Comparison of ENCODE assay signal across 21 cellular contexts in genomic region chr12:112340983-112341840, GRCh38. TPM values are rescaled to one million over a fixed set of nuclear protein-coding genes. Genes with fewer than 3 reads are reported as not detected.
DNase-seq lines count a peak whose midpoint lies in the region; ATAC-seq, FAIRE-seq and TF ChIP-seq lines count a peak whose summit lies in the region.
"Had no signal": no experiment of that assay in that cellular context is flagged by ENCODE, and none has a peak within 500 bp of the region (broad histone marks: within the 10 kb centered on the region; RNA-seq: fewer than 3 reads in every experiment).

No MANE protein-coding gene starts in this region.

- H4K20me1 ChIP-seq in HepG2 (ENCODE audit: insufficient read depth, low read length) = no peaks in the 10 kb centered on the region

- H3K4me3 ChIP-seq in right lobe of liver (no peak overlapping the region), HepG2 (replicated peaks in 1 of 3; ENCODE audit: insufficient read depth in 1 of 3, low read depth in 2 of 3, low read length in 3 of 3) (no peak overlapping the region), breast epithelium (no peak overlapping the region)
- H3K4me3 ChIP-seq: transverse colon had no signal

- H3K9ac ChIP-seq in HepG2 (ENCODE audit: insufficient read depth, low read depth, low read length) = no peak overlapping the region

- TF ChIP-seq CTCF in right lobe of liver (IDR thresholded peaks at IDR 0.05) = no peak
- no peak for TF ChIP-seq CTCF in HepG2 (CRISPR knock-in tag; IDR thresholded peaks at IDR 0.05)
- no peak for TF ChIP-seq CTCF in breast epithelium (IDR thresholded peaks at IDR 0.05)

- peaks cover 5% of the 10 kb centered on the region for H3K79me2 ChIP-seq in HepG2 (ENCODE audit: insufficient read depth, low read length)

- H3K4me3 Mint-ChIP-seq in stimulated activated naive CD8-positive, alpha-beta T cell treated with anti-CD3 and anti-CD28 coated beads, Interleukin-15, amount 100 ng/mL, for 72 hours = no peak overlapping the region
- H3K4me3 Mint-ChIP-seq: activated CD8-positive, alpha-beta T cell treated with anti-CD3 and anti-CD28 coated beads for 36 hours; CD4-positive, alpha-beta T cell had no signal

- H3K9me3 Mint-ChIP-seq in stimulated activated naive CD8-positive, alpha-beta T cell treated with anti-CD3 and anti-CD28 coated beads, Interleukin-15, amount 100 ng/mL, for 72 hours = no peaks in the 10 kb centered on the region
- H3K9me3 Mint-ChIP-seq: activated CD8-positive, alpha-beta T cell treated with anti-CD3 and anti-CD28 coated beads for 36 hours; activated T-helper 2 cell treated with anti-CD3 and anti-CD28 coated beads, Interferon-gamma antibody, Interleukin-2, Interleukin-4, amounts not matched to agents 10 μg/mL and 5 μg/mL and 100 μg/mL, durations not matched to agents 14 hours and 24 hours and 36 hours; CD4-positive, alpha-beta T cell had no signal

- no peak overlapping the region for H2AFZ ChIP-seq in HepG2 (ENCODE audit: low read length)

- TF ChIP-seq EP300 in HepG2 (IDR thresholded peaks at IDR 0.05; ENCODE audit: low read depth in 2 of 2, low read length in 2 of 2) (no peak), HepG2 (CRISPR knock-in tag; IDR thresholded peaks at IDR 0.05; ENCODE audit: borderline replicate concordance) (no peak)

- no TSS peak for BruUV-seq in HepG2 (replicated peaks; lab: Mats Ljungman, UMichigan)

- H3K36me3 ChIP-seq in right lobe of liver (no peaks in the 10 kb centered on the region), HepG2 (replicated peaks in 1 of 2; ENCODE audit: control insufficient read depth in 1 of 2, insufficient read depth in 2 of 2, low read length in 2 of 2) (no peaks in the 10 kb centered on the region), breast epithelium (no peaks in the 10 kb centered on the region)
- H3K36me3 ChIP-seq: transverse colon had no signal

- H3K27ac ChIP-seq in right lobe of liver = no peak overlapping the region
- H3K27ac ChIP-seq in HepG2 (ENCODE audit: extremely low read length, insufficient read depth, low read length) = no peak overlapping the region
- no peak overlapping the region for H3K27ac ChIP-seq in breast epithelium
- H3K27ac ChIP-seq: epithelial cell of prostate, transverse colon had no signal

- H3K27me3 ChIP-seq in right lobe of liver (no peaks in the 10 kb centered on the region), HepG2 (ENCODE audit: control insufficient read depth in 1 of 2, insufficient read depth in 2 of 2, low read length in 2 of 2) (no peaks in the 10 kb centered on the region), breast epithelium (no peaks in the 10 kb centered on the region)
- H3K27me3 ChIP-seq: transverse colon had no signal

- DNase-seq in right lobe of liver = no peak
- no peak for DNase-seq in HepG2 (ENCODE audit: low spot score)
- peak; percentile 49 for DNase-seq in NCI-H774 (lab: John Stamatoyannopoulos, UW)
- DNase-seq in inferior parietal cortex (ENCODE audit: extremely low spot score) = peak; percentile 40
- DNase-seq in GM03348 (ENCODE audit: low spot score) = no peak
- no peak for DNase-seq in breast epithelium (ENCODE audit: low spot score in 2 of 2)
- no peak for DNase-seq in cerebellum (ENCODE audit: low spot score)
- no peak for DNase-seq in stimulated activated naive CD8-positive, alpha-beta T cell treated with anti-CD3 and anti-CD28 coated beads, Interleukin-15, amount 100 ng/mL, for 72 hours
- DNase-seq: activated CD8-positive, alpha-beta T cell treated with anti-CD3 and anti-CD28 coated beads for 36 hours; amniotic stem cell; CD4-positive, alpha-beta T cell; NCI-H226; stimulated activated CD4-positive, alpha-beta T cell treated with anti-CD3 and anti-CD28 coated beads, Interleukin-2, amount 100 ng/mL, for 48 hours; SW 1271; transverse colon had no signal

- H3K4me1 ChIP-seq in right lobe of liver = peaks cover 0 to 9% (median 4%) of the 10 kb centered on the region in 4 donors
- peaks cover 7% of the 10 kb centered on the region for H3K4me1 ChIP-seq in HepG2 (ENCODE audit: insufficient read depth, low read length)
- no peaks in the 10 kb centered on the region for H3K4me1 ChIP-seq in breast epithelium

- H3K27me3 Mint-ChIP-seq in stimulated activated naive CD8-positive, alpha-beta T cell treated with anti-CD3 and anti-CD28 coated beads, Interleukin-15, amount 100 ng/mL, for 72 hours = no peaks in the 10 kb centered on the region
- H3K27me3 Mint-ChIP-seq: activated CD8-positive, alpha-beta T cell treated with anti-CD3 and anti-CD28 coated beads for 36 hours; CD4-positive, alpha-beta T cell had no signal

- intact Hi-C loops in right lobe of liver (cut with DNase I) = no loop called here
- intact Hi-C loops in HepG2 (cut with micrococcal nuclease; ENCODE audit: unreplicated experiment) = no loop called here
- intact Hi-C loops in breast epithelium (cut with DNase I; ENCODE audit: low total_unique reads) = loop anchor here (5.0 kb wide), 1 partner anchor 36 kb away; no protein-coding TSS in a partner anchor

- no peak overlapping the region for H3K4me2 ChIP-seq in HepG2 (ENCODE audit: low read depth, low read length)

- ATAC-seq in right lobe of liver (peak; percentile 41 to 60 (median 50)), HepG2 (no peak)
- no peak for ATAC-seq in stimulated activated naive CD8-positive, alpha-beta T cell treated with anti-CD3 and anti-CD28 coated beads, Interleukin-15, amount 100 ng/mL, for 72 hours
- ATAC-seq: activated CD8-positive, alpha-beta T cell treated with anti-CD3 and anti-CD28 coated beads for 36 hours had no signal

- CTCF ChIA-PET in HepG2 (lab: Yijun Ruan, JAX; ENCODE audit: low intra/inter-chr PET ratio, low total read pairs) = no interaction called here

- H3K4me1 Mint-ChIP-seq in stimulated activated naive CD8-positive, alpha-beta T cell treated with anti-CD3 and anti-CD28 coated beads, Interleukin-15, amount 100 ng/mL, for 72 hours = peaks cover 37% of the 10 kb centered on the region

- no peak for TF ChIP-seq POLR2A in right lobe of liver (IDR thresholded peaks at IDR 0.05)
- TF ChIP-seq POLR2A in HepG2 (IDR thresholded peaks at IDR 0.05; ENCODE audit: insufficient read depth in 1 of 2, low read depth in 2 of 2, low read length in 2 of 2) = no peak
- no peak for TF ChIP-seq POLR2A in breast epithelium (IDR thresholded peaks at IDR 0.05)

- in situ Hi-C loops in HepG2 (cut with HindIII; ENCODE audit: extremely low pct_ligation_motif_present, low pct_unique_long_range_greater_than_20kb) = no loop called here

- no peak overlapping the region for H3K27ac Mint-ChIP-seq in stimulated activated naive CD8-positive, alpha-beta T cell treated with anti-CD3 and anti-CD28 coated beads, Interleukin-15, amount 100 ng/mL, for 72 hours
- H3K27ac Mint-ChIP-seq: activated CD8-positive, alpha-beta T cell treated with anti-CD3 and anti-CD28 coated beads for 36 hours; activated T-helper 2 cell treated with anti-CD3 and anti-CD28 coated beads, Interferon-gamma antibody, Interleukin-2, Interleukin-4, amounts not matched to agents 10 μg/mL and 5 μg/mL and 100 μg/mL, durations not matched to agents 14 hours and 24 hours and 36 hours; CD4-positive, alpha-beta T cell had no signal

- 71% methylated on average over 5 of the region's 5 CpGs for WGBS in right lobe of liver (ENCODE audit: insufficient coverage, low coverage, low lambda C conversion rate, missing lambda C conversion rate)
- 79% methylated on average over 5 of the region's 5 CpGs for WGBS in HepG2 (ENCODE audit: low lambda C conversion rate)

- POLR2A ChIA-PET in HepG2 (lab: Yijun Ruan, JAX) = no interaction called here

- H3K9me3 ChIP-seq in right lobe of liver (no peaks in the 10 kb centered on the region), HepG2 (ENCODE audit: low read length) (no peaks in the 10 kb centered on the region), breast epithelium (no peaks in the 10 kb centered on the region)
- H3K9me3 ChIP-seq: transverse colon had no signal

- no peak for TF ChIP-seq RAD21 in HepG2 (CRISPR knock-in tag; IDR thresholded peaks at IDR 0.05)

- no peak for FAIRE-seq in HepG2 (lab: Jason Lieb, UNC)
- FAIRE-seq: colon, G401.6, H54, HTR-8/SVneo had no signal

TF ChIP-seq in HepG2, 621 proteins besides CTCF, POLR2A, EP300 and RAD21 (continues in another document):
- no peak for TF ChIP-seq PAWR (CRISPR knock-in tag; IDR thresholded peaks at IDR 0.05; ENCODE audit: borderline replicate concordance)

RNA-seq across cellular contexts. Expression of gene HECTD4, which starts 41.0 kb away (rescaled TPM):
- total RNA-seq in right lobe of liver (10 to 100 TPM; 12.6 to 24.4 (median 19.3) TPM), HepG2 (2016; rRNA removed; fragmentation: Illumina TruSeq; extraction: Trizol) (11.4 and 13.7 TPM in 2 replicates), breast epithelium (10 to 100 TPM; 37.6 to 57.4 (median 49.5) TPM), cerebellum (140 TPM)
- 11.3 and 14.3 TPM in 2 replicates for total RNA-seq in HepG2 (2016; cell fraction: cytosol; rRNA removed; fragmentation: Illumina TruSeq; extraction: Trizol; ENCODE audit: low read depth)
- total RNA-seq in HepG2 (2016; cell fraction: insoluble cytoplasmic fraction; rRNA removed; fragmentation: Illumina TruSeq; extraction: Trizol) = 10.5 and 12.2 TPM in 2 replicates
- total RNA-seq in HepG2 (2016; cell fraction: membrane; rRNA removed; fragmentation: Illumina TruSeq; extraction: Trizol) = 9.8 and 10.9 TPM in 2 replicates
- total RNA-seq in HepG2 (2016; cell fraction: nucleus; rRNA removed; fragmentation: Illumina TruSeq; extraction: Trizol) = 25.6 and 28.3 TPM in 2 replicates
- 8.0 and 9.0 TPM in 2 replicates for polyA plus RNA-seq in HepG2 (2011; rRNA removed)
- polyA plus RNA-seq in HepG2 (2011; cell fraction: cytosol; rRNA removed) = 2.9 and 3.0 TPM in 2 replicates
- 38.9 and 47.2 TPM in 2 replicates for polyA plus RNA-seq in HepG2 (2011; cell fraction: nucleus; rRNA removed)
- polyA plus RNA-seq in HepG2 (2012) = 14.6 and 17.7 TPM in 2 replicates
- 0.88 and 1.8 TPM in 2 replicates for polyA plus RNA-seq in HepG2 (2016; cell fraction: cytosol; fragmentation: Illumina TruSeq; extraction: Trizol; ENCODE audit: low read depth)
- 10.1 and 11.0 TPM in 2 replicates for polyA plus RNA-seq in HepG2 (2016; cell fraction: insoluble cytoplasmic fraction; fragmentation: Illumina TruSeq; extraction: Trizol; ENCODE audit: low read depth)
- polyA plus RNA-seq in HepG2 (2016; cell fraction: membrane; fragmentation: Illumina TruSeq; extraction: Trizol; ENCODE audit: low read depth) = 3.2 and 4.0 TPM in 2 replicates
- 60.5 and 66.6 TPM in 2 replicates for polyA plus RNA-seq in HepG2 (2016; cell fraction: nucleus; fragmentation: Illumina TruSeq; extraction: Trizol; ENCODE audit: insufficient read depth, low read depth)
- 23.1 and 24.7 TPM in 2 replicates for polyA minus RNA-seq in HepG2 (2011; rRNA and poly(A)+ RNA removed; ENCODE audit: low replicate concordance)
- 11.1 and 16.9 TPM in 2 replicates for polyA minus RNA-seq in HepG2 (2011; cell fraction: cytosol; rRNA and poly(A)+ RNA removed)
- 62.1 and 75.8 TPM in 2 replicates for polyA minus RNA-seq in HepG2 (2011; cell fraction: nucleus; rRNA and poly(A)+ RNA removed)

Comparison
In these comparisons a context has a peak if more than half of its experiments do, and no peak if none do; other contexts are left out.
1. ATAC-seq: peak in right lobe of liver (4 of 4); none in HepG2 (single experiment) and stimulated activated naive CD8-positive, alpha-beta T cell treated with anti-CD3 and anti-CD28 coated beads, Interleukin-15, amount 100 ng/mL, for 72 hours (single experiment).
2. DNase-seq: peak in NCI-H774 (single experiment) and inferior parietal cortex (single experiment); none in right lobe of liver (0 of 3), HepG2 (single experiment), GM03348 (single experiment), breast epithelium (0 of 2), cerebellum (single experiment) and stimulated activated naive CD8-positive, alpha-beta T cell treated with anti-CD3 and anti-CD28 coated beads, Interleukin-15, amount 100 ng/mL, for 72 hours (0 of 2).